Comparison of ENCODE assay signal across 9 cellular contexts in genomic region chr1:24294757-24295371, GRCh38. TPM values are rescaled to one million over a fixed set of nuclear protein-coding genes. Genes with fewer than 3 reads are reported as not detected.
A peak's percentile ranks its signal among the peaks of the same experiment; 100 is the strongest.
DNase-seq lines count a peak whose midpoint lies in the region; ATAC-seq and TF ChIP-seq lines count a peak whose summit lies in the region.
"Had no signal": no experiment of that assay in that cellular context is flagged by ENCODE, and none has a peak within 500 bp of the region (broad histone marks: within the 10 kb centered on the region; RNA-seq: fewer than 3 reads in every experiment).

No MANE protein-coding gene starts in this region.

- TF ChIP-seq CTCF in VCaP (conservative IDR thresholded peaks at IDR 0.05), result peak; percentile 28; the same call in 1 of the 2 replicates

- in situ Hi-C loops in KBM-7 (cut with MboI; ENCODE audit: low pct_unique_long_range_greater_than_20kb, low sequenced_read_pairs), result no loop called here

- DNase-seq in H4 (ENCODE audit: low spot score) (peak; percentile 98), iris pigment epithelial cell (ENCODE audit: low read depth) (peak; percentile 82), NCI-H1048 (lab: John Stamatoyannopoulos, UW) (no peak), KBM-7 (no peak), amniotic stem cell (lab: John Stamatoyannopoulos, UW) (no peak)
- DNase-seq: activated effector memory CD4-positive, alpha-beta T cell treated with Interleukin-2 at 50 U/mL for 16 hours had no signal

- no peak overlapping the region for H3K4me3 ChIP-seq in skin epidermis

- H3K27ac ChIP-seq in VCaP (peak overlapping the region; percentile 83), skin epidermis (peak overlapping the region in 19 of 21 experiments; percentile 31 to 82 (median 71))

- no peak for ATAC-seq in GM18520 (IDR thresholded peaks at IDR 0.05; ENCODE audit: unreplicated experiment)

RNA-seq across cellular contexts. Expression of gene GRHL3, which starts 24.3 kb away (rescaled TPM):
- total RNA-seq in H4 (2014; rRNA removed; shearing (Covaris generic)), result not detected in 2 replicates

Comparison
In these comparisons a context has a peak if more than half of its experiments do, and no peak if none do; other contexts are left out.
1. DNase-seq: peak in H4 (single experiment) and iris pigment epithelial cell (single experiment); none in NCI-H1048 (single experiment), KBM-7 (single experiment) and amniotic stem cell (single experiment).